ENCODE assay signal across 8 cellular contexts in genomic region chr17:81859906-81860755, GRCh38. TPM values are rescaled to one million over a fixed set of nuclear protein-coding genes. Genes with fewer than 3 reads are reported as not detected.
DNase-seq lines count a peak whose midpoint lies in the region; ATAC-seq and TF ChIP-seq lines count a peak whose summit lies in the region.

Gene P4HB (minus strand): TSS chr17:81860535. CDS start chr17:81860471, 64 bp downstream.

- H3K27me3 Mint-ChIP-seq in activated CD4-positive, alpha-beta memory T cell treated with anti-CD3 and anti-CD28 coated beads for 36 hours: no peaks in the 10 kb centered on the region

- H3K9me3 Mint-ChIP-seq in activated CD4-positive, alpha-beta memory T cell treated with anti-CD3 and anti-CD28 coated beads for 36 hours: no peaks in the 10 kb centered on the region

- CTCF ChIA-PET in activated CD4-positive, alpha-beta memory T cell treated with anti-CD3 and anti-CD28 coated beads for 36 hours (lab: Charles Lee): interaction anchor here (1.2 to 1.6 kb wide), 2 partner anchors 9 to 10 kb away, joined by 4 to 8 read pairs; no protein-coding TSS in a partner anchor

- peak within 1 kb of the TSS; percentile 95 for H3K4me3 Mint-ChIP-seq in activated CD4-positive, alpha-beta memory T cell treated with anti-CD3 and anti-CD28 coated beads for 36 hours

- peaks cover 44% of the 10 kb centered on the region for H3K4me1 Mint-ChIP-seq in activated CD4-positive, alpha-beta memory T cell treated with anti-CD3 and anti-CD28 coated beads for 36 hours (ENCODE audit: low read depth)

- H3K4me3 ChIP-seq in fibroblast of mammary gland (ENCODE audit: control insufficient read depth, low read depth, low read length): peak within 1 kb of the TSS; percentile 92

- ATAC-seq in HG02885 (IDR thresholded peaks at IDR 0.05; ENCODE audit: poor library complexity, unreplicated experiment): peak; percentile 78

- TF ChIP-seq CTCF in GM13976 (IDR thresholded peaks at IDR 0.05; ENCODE audit: borderline replicate concordance, control extremely low read depth, extremely low read depth, insufficient read depth, missing control alignments) (no peak), fibroblast of mammary gland (conservative IDR thresholded peaks at IDR 0.05; ENCODE audit: control insufficient read depth, insufficient read depth, low read depth, low read length) (no peak)

- H3K36me3 Mint-ChIP-seq in activated CD4-positive, alpha-beta memory T cell treated with anti-CD3 and anti-CD28 coated beads for 36 hours: peaks cover 47% of the 10 kb centered on the region

- POLR2A ChIA-PET in activated CD4-positive, alpha-beta memory T cell treated with anti-CD3 and anti-CD28 coated beads for 36 hours (lab: Charles Lee): interaction anchor here (0.7 to 1.9 kb wide), 6 partner anchors 10 to 239 kb away, joined by 3 to 21 read pairs (median 4); partner anchors contain the start of genes ARHGDIA and MRPL12

- DNase-seq in GM13976 (ENCODE audit: low spot score) (peak; percentile 99), fibroblast of mammary gland (ENCODE audit: low read depth) (no peak), occipital lobe (lab: John Stamatoyannopoulos, UW) (no peak), inferior parietal cortex (ENCODE audit: extremely low spot score) (no peak), foreskin melanocyte (no peak), LoVo (ENCODE audit: low spot score) (no peak)
- DNase-seq in activated CD4-positive, alpha-beta memory T cell treated with anti-CD3 and anti-CD28 coated beads for 36 hours: peak; percentile 26

- intact Hi-C loops in activated CD4-positive, alpha-beta memory T cell treated with anti-CD3 and anti-CD28 coated beads for 36 hours (cut with micrococcal nuclease): loop anchor here (1.0 to 2.0 kb wide), 7 partner anchors 11 to 345 kb away; partner anchors contain the start of genes ARHGDIA, ARL16, ASPSCR1 and CENPX

- in situ Hi-C loops in GM13976 (cut with MboI; ENCODE audit: low sequenced_read_pairs, unreplicated experiment): no loop called here

- peak within 1 kb of the TSS; percentile 96 for H3K27ac Mint-ChIP-seq in activated CD4-positive, alpha-beta memory T cell treated with anti-CD3 and anti-CD28 coated beads for 36 hours

RNA-seq across cellular contexts. Expression of gene P4HB, which starts in this region (rescaled TPM):
- 100 to 1,000 TPM; 358 to 367 TPM for total RNA-seq in activated CD4-positive, alpha-beta memory T cell treated with anti-CD3 and anti-CD28 coated beads for 36 hours
- 57.4 TPM for total RNA-seq in occipital lobe

Comparison
In these comparisons a context has a peak if more than half of its experiments do, and no peak if none do; other contexts are left out.
1. DNase-seq: peak in GM13976 (single experiment) and activated CD4-positive, alpha-beta memory T cell treated with anti-CD3 and anti-CD28 coated beads for 36 hours (single experiment); none in fibroblast of mammary gland (single experiment), occipital lobe (single experiment), inferior parietal cortex (single experiment), foreskin melanocyte (single experiment) and LoVo (single experiment).